Comparison of ENCODE assay signal across 8 cellular contexts in genomic region chr1:94025383-94026340, GRCh38.
DNase-seq lines count a peak whose midpoint lies in the region; ATAC-seq and TF ChIP-seq lines count a peak whose summit lies in the region.

No MANE protein-coding gene starts in this region.

- H3K27me3 ChIP-seq in thoracic aorta (replicated peaks; ENCODE audit: insufficient read depth): no peaks in the 10 kb centered on the region

- H3K27ac ChIP-seq in thoracic aorta: no peak overlapping the region

- DNase-seq in Ammon's horn (ENCODE audit: low spot score) (peak; percentile 58), NCI-H345 treated with DMSO at 0.1 percent for 48 hours (lab: John Stamatoyannopoulos, UW; ENCODE audit: unreplicated experiment) (peak; percentile 42), astrocyte of the spinal cord (ENCODE audit: low read depth, low spot score) (peak; percentile 77), iris pigment epithelial cell (ENCODE audit: low read depth) (peak; percentile 77), thoracic aorta (ENCODE audit: low spot score) (no peak)
- no peak for DNase-seq in stimulated activated CD4-positive, alpha-beta T cell treated with anti-CD3 and anti-CD28 coated beads, Interleukin-4, amount 100 ng/mL, for 1 hour

- H3K36me3 ChIP-seq in thoracic aorta: no peaks in the 10 kb centered on the region

- peaks cover 0 to 30% of the 10 kb centered on the region in 2 donors for H3K4me1 ChIP-seq in thoracic aorta (ENCODE audit: control insufficient read depth in 1 of 2, low read depth in 2 of 2)

- H3K9me3 ChIP-seq in thoracic aorta: no peaks in the 10 kb centered on the region

- peak; percentile 72 for TF ChIP-seq CTCF in astrocyte of the spinal cord (IDR thresholded peaks at IDR 0.05; ENCODE audit: low read depth, low read length)
- TF ChIP-seq CTCF in thoracic aorta (IDR thresholded peaks at IDR 0.05): peak; percentile 81

- in situ Hi-C loops in astrocyte of the spinal cord (cut with HindIII; ENCODE audit: low sequenced_read_pairs): no loop called here

- ATAC-seq in GM19351 (IDR thresholded peaks at IDR 0.05; ENCODE audit: unreplicated experiment): peak; percentile 57
- no peak for ATAC-seq in thoracic aorta (ENCODE audit: insufficient number of reproducible peaks, low FRiP score, low read depth)
- no peak for ATAC-seq in GM18520 (IDR thresholded peaks at IDR 0.05; ENCODE audit: unreplicated experiment)

- H3K4me3 ChIP-seq in astrocyte of the spinal cord (ENCODE audit: low read depth, low read length): no peak overlapping the region
- no peak overlapping the region for H3K4me3 ChIP-seq in thoracic aorta

Comparison
In these comparisons a context has a peak if more than half of its experiments do, and no peak if none do; other contexts are left out.
1. DNase-seq: peak in Ammon's horn (single experiment), NCI-H345 treated with DMSO at 0.1 percent for 48 hours (single experiment), astrocyte of the spinal cord (single experiment) and iris pigment epithelial cell (single experiment); none in thoracic aorta (single experiment) and stimulated activated CD4-positive, alpha-beta T cell treated with anti-CD3 and anti-CD28 coated beads, Interleukin-4, amount 100 ng/mL, for 1 hour (single experiment).